ENCODE assay signal across 8 cellular contexts in genomic region chr18:12883684-12884520, GRCh38. TPM values are rescaled to one million over a fixed set of nuclear protein-coding genes. Genes with fewer than 3 reads are reported as not detected.
A peak's percentile ranks its signal among the peaks of the same experiment; 100 is the strongest.
DNase-seq lines count a peak whose midpoint lies in the region; ATAC-seq and TF ChIP-seq lines count a peak whose summit lies in the region.

TSS of gene PTPN2 (minus strand) at chr18:12884237. CDS start at chr18:12884141, 96 bp downstream.

- H3K4me1 ChIP-seq in SK-N-SH (ENCODE audit: control insufficient read depth in 1 of 2, insufficient read depth in 2 of 2, low read depth in 1 of 2, low read length in 1 of 2) (peaks cover 0 to 10% of the 10 kb centered on the region in 2 experiments; a peak in 2 of 4 replicates), suprapubic skin (peaks cover 41% of the 10 kb centered on the region)

- H3K36me3 ChIP-seq in SK-N-SH (replicated peaks in 1 of 2; ENCODE audit: control insufficient read depth in 1 of 2, insufficient read depth in 2 of 2, low read length in 1 of 2): no peaks in the 10 kb centered on the region
- no peaks in the 10 kb centered on the region for H3K36me3 ChIP-seq in suprapubic skin

- ATAC-seq in HG02610 (IDR thresholded peaks at IDR 0.05; ENCODE audit: unreplicated experiment): peak; percentile 69

- CTCF ChIA-PET in GM10248 (lab: Yijun Ruan, JAX): interaction anchor here (0.6 to 3.4 kb wide), 5 partner anchors 9 to 746 kb away, joined by 3 to 21 read pairs (median 3); no protein-coding TSS in a partner anchor
- CTCF ChIA-PET in SK-N-SH (lab: Yijun Ruan, JAX): interaction anchor here (1.2 to 1.6 kb wide), 3 partner anchors 10 to 140 kb away, joined by 4 to 5 read pairs (median 4); no protein-coding TSS in a partner anchor

- peak; percentile 95 for DNase-seq in GM10248 (ENCODE audit: extremely low spot score)
- DNase-seq in NCI-H1092 (lab: John Stamatoyannopoulos, UW): peak; percentile 88
- DNase-seq in SK-N-SH: peak; percentile 96
- peak; percentile 93 for DNase-seq in activated naive CD4-positive, alpha-beta T cell treated with anti-CD3 and anti-CD28 coated beads, Interleukin-2, amount 50 U/mL, for 16 hours
- peak; percentile 93 for DNase-seq in germinal center (ENCODE audit: low spot score)
- DNase-seq in occipital lobe (lab: John Stamatoyannopoulos, UW): peak; percentile 83
- DNase-seq in suprapubic skin (ENCODE audit: low spot score in 2 of 2): peak; percentile 94 to 95

- TF ChIP-seq POLR2A in suprapubic skin (IDR thresholded peaks at IDR 0.05): peak in 1 of 2 donors; percentile 76

- peaks cover 15% of the 10 kb centered on the region for H4K20me1 ChIP-seq in SK-N-SH (ENCODE audit: insufficient read depth)

- H3F3A ChIP-seq in SK-N-SH (replicated peaks; ENCODE audit: insufficient read depth): peaks cover 8% of the 10 kb centered on the region

- H3K4me3 ChIP-seq in SK-N-SH (ENCODE audit: low read depth in 2 of 2, low read length in 1 of 2) (peak within 1 kb of the TSS; percentile 85 to 93), suprapubic skin (peak within 1 kb of the TSS; percentile 96)

- peaks cover 47% of the 10 kb centered on the region for H3K79me2 ChIP-seq in SK-N-SH (ENCODE audit: insufficient read depth)

- TF ChIP-seq RAD21 in SK-N-SH (IDR thresholded peaks at IDR 0.05; ENCODE audit: low read length): no peak

- peak within 1 kb of the TSS; percentile 76 for H2AFZ ChIP-seq in SK-N-SH (ENCODE audit: low read depth)

- H3K27me3 ChIP-seq in SK-N-SH (ENCODE audit: insufficient read depth) (no peaks in the 10 kb centered on the region), suprapubic skin (no peaks in the 10 kb centered on the region)

- WGBS in SK-N-SH (ENCODE audit: low lambda C conversion rate): under 1% methylated on average over 22 of the region's 111 CpGs
- WGBS in suprapubic skin: under 1% methylated on average over 28 of the region's 111 CpGs

- peak within 1 kb of the TSS; percentile 93 for H3K9ac ChIP-seq in SK-N-SH

- peak within 1 kb of the TSS; percentile 86 for H3K4me2 ChIP-seq in SK-N-SH

- peak within 1 kb of the TSS; percentile 96 to 99 for H3K27ac ChIP-seq in SK-N-SH (ENCODE audit: low read depth in 2 of 2, low read length in 1 of 2)
- H3K27ac ChIP-seq in suprapubic skin: peak within 1 kb of the TSS; percentile 100

- H3K9me2 ChIP-seq in SK-N-SH: no peaks in the 10 kb centered on the region

- POLR2A ChIA-PET in GM10248 (lab: Yijun Ruan, JAX): interaction anchor here (0.6 to 1.0 kb wide), 10 partner anchors 8 to 1032 kb away, joined by 3 to 5 read pairs (median 3); no protein-coding TSS in a partner anchor
- POLR2A ChIA-PET in SK-N-SH (lab: Yijun Ruan, JAX): interaction anchor here (0.6 to 1.5 kb wide), 13 partner anchors 19 to 476 kb away, joined by 3 to 5 read pairs (median 3); partner anchors contain the start of genes CEP76, PRELID3A and SEH1L

- TF ChIP-seq CTCF in GM10248 (IDR thresholded peaks at IDR 0.05; ENCODE audit: control extremely low read depth, extremely low read depth, low read depth, missing control alignments): no peak
- no peak for TF ChIP-seq CTCF in SK-N-SH (IDR thresholded peaks at IDR 0.05)
- TF ChIP-seq CTCF in suprapubic skin (IDR thresholded peaks at IDR 0.05): no peak

- no peak for TF ChIP-seq EP300 in SK-N-SH (IDR thresholded peaks at IDR 0.05; ENCODE audit: borderline replicate concordance in 1 of 2, low read depth in 1 of 2, low read length in 1 of 2)
- TF ChIP-seq EP300 in suprapubic skin (IDR thresholded peaks at IDR 0.05): no peak

- H3K9me3 ChIP-seq in SK-N-SH (no peaks in the 10 kb centered on the region), suprapubic skin (no peaks in the 10 kb centered on the region)

TF ChIP-seq in SK-N-SH, 30 proteins besides CTCF, POLR2A, EP300 and RAD21:
- TF ChIP-seq NRF1 (IDR thresholded peaks at IDR 0.05; ENCODE audit: low read depth, low read length) (peak; percentile 85), CHD2 (IDR thresholded peaks at IDR 0.05; ENCODE audit: low read length, partially characterized antibody) (peak; percentile 83), GABPA (IDR thresholded peaks at IDR 0.05; ENCODE audit: low read depth) (peak; percentile 27; the same call in 1 of the 2 replicates), MXI1 (IDR thresholded peaks at IDR 0.05; ENCODE audit: low read depth, low read length) (peak; percentile 79), TAF1 (IDR thresholded peaks at IDR 0.05; ENCODE audit: borderline replicate concordance, low read depth, low read length) (peak; percentile 57), SMC3 (IDR thresholded peaks at IDR 0.05; ENCODE audit: low read depth, low read length) (no peak), ELF1 (IDR thresholded peaks at IDR 0.05) (peak; percentile 88), SIN3A (IDR thresholded peaks at IDR 0.05; ENCODE audit: borderline replicate concordance, low read depth, low read length) (peak; percentile 17; the same call in 1 of the 2 replicates), POLR2AphosphoS5 (IDR thresholded peaks at IDR 0.05; ENCODE audit: low read depth, low read length) (peak; percentile 95)
- TF ChIP-seq, protein P1, sequence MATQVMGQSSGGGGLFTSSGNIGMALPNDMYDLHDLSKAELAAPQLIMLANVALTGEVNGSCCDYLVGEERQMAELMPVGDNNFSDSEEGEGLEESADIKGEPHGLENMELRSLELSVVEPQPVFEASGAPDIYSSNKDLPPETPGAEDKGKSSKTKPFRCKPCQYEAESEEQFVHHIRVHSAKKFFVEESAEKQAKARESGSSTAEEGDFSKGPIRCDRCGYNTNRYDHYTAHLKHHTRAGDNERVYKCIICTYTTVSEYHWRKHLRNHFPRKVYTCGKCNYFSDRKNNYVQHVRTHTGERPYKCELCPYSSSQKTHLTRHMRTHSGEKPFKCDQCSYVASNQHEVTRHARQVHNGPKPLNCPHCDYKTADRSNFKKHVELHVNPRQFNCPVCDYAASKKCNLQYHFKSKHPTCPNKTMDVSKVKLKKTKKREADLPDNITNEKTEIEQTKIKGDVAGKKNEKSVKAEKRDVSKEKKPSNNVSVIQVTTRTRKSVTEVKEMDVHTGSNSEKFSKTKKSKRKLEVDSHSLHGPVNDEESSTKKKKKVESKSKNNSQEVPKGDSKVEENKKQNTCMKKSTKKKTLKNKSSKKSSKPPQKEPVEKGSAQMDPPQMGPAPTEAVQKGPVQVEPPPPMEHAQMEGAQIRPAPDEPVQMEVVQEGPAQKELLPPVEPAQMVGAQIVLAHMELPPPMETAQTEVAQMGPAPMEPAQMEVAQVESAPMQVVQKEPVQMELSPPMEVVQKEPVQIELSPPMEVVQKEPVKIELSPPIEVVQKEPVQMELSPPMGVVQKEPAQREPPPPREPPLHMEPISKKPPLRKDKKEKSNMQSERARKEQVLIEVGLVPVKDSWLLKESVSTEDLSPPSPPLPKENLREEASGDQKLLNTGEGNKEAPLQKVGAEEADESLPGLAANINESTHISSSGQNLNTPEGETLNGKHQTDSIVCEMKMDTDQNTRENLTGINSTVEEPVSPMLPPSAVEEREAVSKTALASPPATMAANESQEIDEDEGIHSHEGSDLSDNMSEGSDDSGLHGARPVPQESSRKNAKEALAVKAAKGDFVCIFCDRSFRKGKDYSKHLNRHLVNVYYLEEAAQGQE (IDR thresholded peaks at IDR 0.05; ENCODE audit: low read depth, low read length): no peak
- TF ChIP-seq, protein P2, sequence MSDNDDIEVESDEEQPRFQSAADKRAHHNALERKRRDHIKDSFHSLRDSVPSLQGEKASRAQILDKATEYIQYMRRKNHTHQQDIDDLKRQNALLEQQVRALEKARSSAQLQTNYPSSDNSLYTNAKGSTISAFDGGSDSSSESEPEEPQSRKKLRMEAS (IDR thresholded peaks at IDR 0.05; ENCODE audit: low read depth): peak; percentile 81
TF ChIP-seq in SK-N-SH: peak in this region for 9.

RNA-seq across cellular contexts. Expression of gene PTPN2, which starts in this region (rescaled TPM):
- 11.2 and 13.0 TPM in 2 replicates for polyA plus RNA-seq in SK-N-SH (2012; rRNA removed)
- polyA plus RNA-seq in SK-N-SH (2012; cell fraction: cytosol; rRNA removed): 15.5 and 17.9 TPM in 2 replicates
- 15.9 and 26.6 TPM in 2 replicates for polyA plus RNA-seq in SK-N-SH (2012; cell fraction: nucleus; rRNA removed)
- total RNA-seq in occipital lobe (94.7 TPM), suprapubic skin (10 to 100 TPM; 36.9 to 49.2 (median 38.7) TPM)

Comparison
In these comparisons a context has a peak if more than half of its experiments do, and no peak if none do; other contexts are left out.
1. Peak in every context shown above with its lines: DNase-seq, ATAC-seq, H3K4me3 ChIP-seq and H3K27ac ChIP-seq.